Comparison of ENCODE assay signal across 16 cellular contexts in the genomic region with DNA sequence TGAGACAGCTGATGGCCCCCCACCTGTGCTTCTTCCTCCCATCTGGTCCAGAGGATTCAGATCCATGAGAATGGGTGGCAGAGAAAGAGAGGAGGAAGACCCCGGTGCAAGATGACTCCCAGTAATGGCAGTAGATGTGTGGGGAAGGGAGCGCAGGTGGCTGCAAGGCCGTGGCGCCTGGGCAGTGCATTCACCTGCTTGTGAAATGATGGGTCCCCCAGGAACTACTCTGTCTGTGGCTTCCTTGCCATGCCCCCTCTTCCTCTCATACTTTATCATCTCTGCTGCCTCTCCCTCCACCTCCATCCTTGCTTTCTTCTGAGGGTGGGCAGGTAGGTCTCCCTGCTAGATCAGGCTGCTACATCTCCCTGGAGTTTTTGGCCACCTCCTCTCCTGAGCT. TPM values are rescaled to one million over a fixed set of nuclear protein-coding genes. Genes with fewer than 3 reads are reported as not detected.
DNase-seq lines count a peak whose midpoint lies in the region; ATAC-seq and TF ChIP-seq lines count a peak whose summit lies in the region.
"Had no signal": no experiment of that assay in that cellular context is flagged by ENCODE, and none has a peak within 500 bp of the region (broad histone marks: within the 10 kb centered on the region; RNA-seq: fewer than 3 reads in every experiment).

No MANE protein-coding gene starts in this region.

- H2BK15ac ChIP-seq in neuronal stem cell (ENCODE audit: low read length): no peak overlapping the region

- no peak for ATAC-seq in activated naive CD4-positive, alpha-beta T cell treated with anti-CD3 and anti-CD28 coated beads, Interleukin-2, amount 50 U/mL, for 72 hours
- ATAC-seq in GM23338: no peak

- H2BK12ac ChIP-seq in neuronal stem cell (ENCODE audit: low read length): no peak overlapping the region

- H3F3A ChIP-seq in GM23338 (replicated peaks; ENCODE audit: low read depth): no peaks in the 10 kb centered on the region

- no peaks in the 10 kb centered on the region; the same call in 1 of the 2 replicates for H4K20me1 ChIP-seq in GM23338 (replicated peaks; ENCODE audit: insufficient read depth)

- TF ChIP-seq CTCF in endodermal cell (conservative IDR thresholded peaks at IDR 0.05): no peak
- TF ChIP-seq CTCF in GM23338 (conservative IDR thresholded peaks at IDR 0.05; ENCODE audit: low read depth in 2 of 2): no peak

- H3K4me1 ChIP-seq in endodermal cell (ENCODE audit: control insufficient read depth, insufficient read depth, low read length) (peaks cover 4% of the 10 kb centered on the region), neuronal stem cell (ENCODE audit: control insufficient read depth in 2 of 2, insufficient read depth in 1 of 2, low read depth in 1 of 2, low read length in 2 of 2) (peaks cover 0 to 9% of the 10 kb centered on the region in 2 donors), GM23338 (ENCODE audit: insufficient read depth) (peaks cover 28% of the 10 kb centered on the region)

- no peak overlapping the region for H2BK120ac ChIP-seq in neuronal stem cell (ENCODE audit: low read depth, low read length)

- H3K4me2 ChIP-seq in neuronal stem cell (ENCODE audit: insufficient read depth, low read length, poor library complexity, severe bottlenecking): no peak overlapping the region
- no peak overlapping the region for H3K4me2 ChIP-seq in GM23338
- H3K4me2 ChIP-seq: KMS-11 had no signal

- no peak overlapping the region for H3K4ac ChIP-seq in neuronal stem cell (ENCODE audit: low read length)

- no peak overlapping the region for H3K9ac ChIP-seq in endodermal cell (ENCODE audit: extremely low read depth, low read length, poor library complexity, severe bottlenecking)
- no peak overlapping the region for H3K9ac ChIP-seq in neuronal stem cell (ENCODE audit: low read depth, low read length, poor library complexity)
- H3K9ac ChIP-seq: KMS-11 had no signal

- peak overlapping the region; percentile 58 for H3K18ac ChIP-seq in neuronal stem cell (ENCODE audit: low read length)

- H3K79me1 ChIP-seq in neuronal stem cell (ENCODE audit: low read depth, low read length): peaks cover 12% of the 10 kb centered on the region

- no peak overlapping the region for H2AK5ac ChIP-seq in neuronal stem cell (ENCODE audit: low read depth, low read length)

- peaks cover 6% of the 10 kb centered on the region for H3K36me3 ChIP-seq in endodermal cell (ENCODE audit: control insufficient read depth, insufficient read depth, low read length)
- H3K36me3 ChIP-seq in neuronal stem cell (replicated peaks in 1 of 2; ENCODE audit: control insufficient read depth in 2 of 2, insufficient read depth in 2 of 2, low read length in 2 of 2): peaks cover 0 to 9% of the 10 kb centered on the region in 2 donors
- H3K36me3 ChIP-seq in GM23338 (ENCODE audit: insufficient read depth): no peaks in the 10 kb centered on the region

- DNase-seq in activated naive CD4-positive, alpha-beta T cell treated with anti-CD3 and anti-CD28 coated beads, Interleukin-2, amount 50 U/mL, for 72 hours (ENCODE audit: low spot score in 2 of 2): no peak
- no peak for DNase-seq in activated naive CD4-positive, alpha-beta T cell treated with Interleukin-2 at 50 U/mL for 16 hours
- peak; percentile 27 for DNase-seq in endodermal cell
- no peak for DNase-seq in neuronal stem cell (ENCODE audit: low spot score)
- DNase-seq in activated CD4-positive, CD25-positive, alpha-beta regulatory T cell (lab: John Stamatoyannopoulos, UW): no peak
- no peak for DNase-seq in GM23338 (ENCODE audit: low spot score)
- no peak for DNase-seq in NCI-H2171 treated with DMSO at 0.1 percent for 48 hours (lab: John Stamatoyannopoulos, UW)
- DNase-seq in NCI-H774 (lab: John Stamatoyannopoulos, UW): no peak
- DNase-seq: Calu3, DND-41, GDM1, NCI-H187 treated with DMSO at 0.1 percent for 48 hours, NCI-H2171, NCI-H82 had no signal

- peaks cover 19% of the 10 kb centered on the region for H3K79me2 ChIP-seq in GM23338 (replicated peaks; ENCODE audit: insufficient read depth)

- H3K4me1 Mint-ChIP-seq in endodermal cell (peaks cover 11% of the 10 kb centered on the region), GM23338 (peaks cover 31% of the 10 kb centered on the region)

- peak overlapping the region; percentile 41 to 81 for H3K27ac Mint-ChIP-seq in activated naive CD4-positive, alpha-beta T cell treated with anti-CD3 and anti-CD28 coated beads, Interleukin-2, amount 50 U/mL, for 72 hours
- H3K27ac Mint-ChIP-seq in endodermal cell: no peak overlapping the region
- H3K27ac Mint-ChIP-seq in GM23338: no peak overlapping the region

- no peak overlapping the region for H3K23ac ChIP-seq in neuronal stem cell (ENCODE audit: low read depth, low read length, poor library complexity)

- 97% methylated on average over 4 of the region's 4 CpGs; no CpG with 5 or more reads in 1 of the 2 experiments for WGBS in endodermal cell (ENCODE audit: insufficient coverage in 1 of 2, insufficient read length in 1 of 2), 2 experiments
- no CpG with 5 or more reads among the region's 4 CpGs for WGBS in neuronal stem cell (ENCODE audit: extremely low coverage in 2 of 2, insufficient read length in 2 of 2, insufficient replicate concordance in 1 of 2), 2 donors

- H3K4me3 Mint-ChIP-seq in endodermal cell (no peak overlapping the region), GM23338 (no peak overlapping the region)
- H3K4me3 Mint-ChIP-seq: CD14-positive monocyte had no signal

- H2BK5ac ChIP-seq in neuronal stem cell (ENCODE audit: low read length): no peak overlapping the region

- no peak overlapping the region for H4K91ac ChIP-seq in neuronal stem cell (ENCODE audit: low read depth, low read length, poor library complexity)

- H3K27ac ChIP-seq in endodermal cell (ENCODE audit: low read depth, low read length) (no peak overlapping the region), neuronal stem cell (replicated peaks; ENCODE audit: low read length) (no peak overlapping the region), GM23338 (ENCODE audit: low read depth) (no peak overlapping the region)
- H3K27ac ChIP-seq: KMS-11 had no signal

- H3K36me3 Mint-ChIP-seq in activated naive CD4-positive, alpha-beta T cell treated with anti-CD3 and anti-CD28 coated beads, Interleukin-2, amount 50 U/mL, for 72 hours: no peaks in the 10 kb centered on the region
- H3K36me3 Mint-ChIP-seq in endodermal cell (ENCODE audit: low read depth): peaks cover 15% of the 10 kb centered on the region
- no peaks in the 10 kb centered on the region for H3K36me3 Mint-ChIP-seq in GM23338 (ENCODE audit: low read depth)

- H4K8ac ChIP-seq in neuronal stem cell (ENCODE audit: low read depth, low read length): no peak overlapping the region

- no peaks in the 10 kb centered on the region for H3K9me2 ChIP-seq in GM23338 (ENCODE audit: insufficient read depth)

- H2AFZ ChIP-seq in neuronal stem cell (ENCODE audit: low read length) (no peak overlapping the region), GM23338 (no peak overlapping the region)

- no peaks in the 10 kb centered on the region for H3K27me3 ChIP-seq in endodermal cell (ENCODE audit: control insufficient read depth, insufficient read depth, low read length, poor library complexity, severe bottlenecking)
- H3K27me3 ChIP-seq in neuronal stem cell (ENCODE audit: control insufficient read depth in 3 of 3, insufficient read depth in 3 of 3, low read depth in 1 of 3, low read length in 3 of 3): no peaks in the 10 kb centered on the region
- no peaks in the 10 kb centered on the region for H3K27me3 ChIP-seq in GM23338 (ENCODE audit: insufficient read depth)

- no peak overlapping the region for H3K14ac ChIP-seq in neuronal stem cell (ENCODE audit: low read length)

- H3K4me3 ChIP-seq in endodermal cell (ENCODE audit: low read length) (no peak overlapping the region), neuronal stem cell (ENCODE audit: low read length in 2 of 2) (no peak overlapping the region), GM23338 (no peak overlapping the region)

- H3K27me3 Mint-ChIP-seq in endodermal cell (ENCODE audit: insufficient read depth): no peaks in the 10 kb centered on the region
- H3K27me3 Mint-ChIP-seq in GM23338 (ENCODE audit: insufficient read depth, low read depth, poor library complexity): peaks cover 10% of the 10 kb centered on the region

- peaks cover 0 to 3% of the 10 kb centered on the region in 2 donors for H3K9me3 Mint-ChIP-seq in activated naive CD4-positive, alpha-beta T cell treated with anti-CD3 and anti-CD28 coated beads, Interleukin-2, amount 50 U/mL, for 72 hours
- no peaks in the 10 kb centered on the region for H3K9me3 Mint-ChIP-seq in endodermal cell
- no peaks in the 10 kb centered on the region for H3K9me3 Mint-ChIP-seq in GM23338

- H3K9me3 ChIP-seq in endodermal cell (ENCODE audit: control insufficient read depth, low read length) (no peaks in the 10 kb centered on the region), neuronal stem cell (replicated peaks in 1 of 2; ENCODE audit: control insufficient read depth in 2 of 2, insufficient read depth in 1 of 2, low read depth in 1 of 2, low read length in 2 of 2) (peaks cover 0 to 7% of the 10 kb centered on the region in 2 donors)

TF ChIP-seq in GM23338, 12 proteins besides CTCF, POLR2A, EP300 and RAD21 (continues in another document):
- TF ChIP-seq CREB1 (CRISPR knock-in tag; IDR thresholded peaks at IDR 0.05; ENCODE audit: low read depth) (no peak), EZH2 (IDR thresholded peaks at IDR 0.05; ENCODE audit: low read depth, unreplicated experiment) (no peak), JUNB (IDR thresholded peaks at IDR 0.05; ENCODE audit: unreplicated experiment) (no peak)

RNA-seq across cellular contexts. Expression of a gene that starts 23.3 kb away (rescaled TPM):
- 10 to 100 TPM; 13.2 to 28.1 TPM for total RNA-seq in activated naive CD4-positive, alpha-beta T cell treated with anti-CD3 and anti-CD28 coated beads, Interleukin-2, amount 50 U/mL, for 72 hours
- total RNA-seq in endodermal cell: 10 to 100 TPM; 31.8 to 39.1 TPM
- 37.1 TPM for polyA plus RNA-seq in endodermal cell (2013, experiment 1 of 2)
- 33.8 TPM for polyA plus RNA-seq in endodermal cell (2013, experiment 2 of 2)
- polyA plus RNA-seq in neuronal stem cell (2013, experiment 1 of 2): 47.8 TPM
- 50.8 TPM for polyA plus RNA-seq in neuronal stem cell (2013, experiment 2 of 2)
- 16.7 and 18.2 TPM in 2 replicates for total RNA-seq in GM23338 (2014; rRNA removed; shearing (Covaris generic))
- polyA plus RNA-seq in GM23338 (2016; fragmentation: Nextera tagmentation; extraction: Ambion mirVana): 15.9 and 16.0 TPM in 2 replicates

Comparison
In these comparisons a context has a peak if more than half of its experiments do, and no peak if none do; other contexts are left out.
1. H3K27ac Mint-ChIP-seq: peak in activated naive CD4-positive, alpha-beta T cell treated with anti-CD3 and anti-CD28 coated beads, Interleukin-2, amount 50 U/mL, for 72 hours (2 of 2); none in endodermal cell (single experiment) and GM23338 (single experiment).